ENCODE assay signal across 8 cellular contexts in the genomic region with DNA sequence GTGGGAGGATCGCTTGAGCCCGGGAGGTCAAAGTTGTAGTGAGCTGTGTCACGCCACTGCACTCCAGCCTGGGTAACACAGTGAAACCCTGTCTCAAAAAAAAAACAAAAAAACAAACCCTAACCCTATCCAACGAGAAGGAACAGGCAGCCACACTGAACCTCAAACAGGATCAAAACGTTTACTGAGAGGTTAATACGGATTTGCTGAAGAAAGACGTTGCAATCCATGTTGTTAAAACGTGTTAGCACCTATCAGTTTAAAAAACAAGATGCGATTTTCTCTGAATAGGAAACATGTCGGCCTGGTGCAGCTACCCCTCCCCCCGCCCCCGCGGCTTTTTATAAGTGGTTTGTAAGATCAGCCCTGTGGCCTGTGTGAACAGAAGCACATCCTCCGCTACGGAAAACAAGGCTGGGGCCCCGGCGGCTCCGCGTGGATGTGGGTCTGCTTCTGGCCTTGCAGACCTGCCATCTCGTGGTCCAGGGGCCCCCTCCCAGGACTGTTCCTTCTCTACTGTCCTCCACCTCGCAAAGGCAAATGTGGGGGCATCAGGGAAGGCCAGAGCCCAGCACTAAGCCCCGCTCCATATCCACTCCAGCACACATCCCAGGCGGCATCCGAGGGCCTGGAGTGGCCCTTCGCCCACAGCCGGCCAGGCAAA. TPM values are rescaled to one million over a fixed set of nuclear protein-coding genes. Genes with fewer than 3 reads are reported as not detected.
DNase-seq lines count a peak whose midpoint lies in the region; ATAC-seq and TF ChIP-seq lines count a peak whose summit lies in the region.

No MANE protein-coding gene starts in this region.

- H3K4me3 Mint-ChIP-seq in glutamatergic neuron (ENCODE audit: unreplicated experiment) = no peak overlapping the region

- intact Hi-C loops in A673 (cut with micrococcal nuclease; ENCODE audit: unreplicated experiment) = no loop called here

- peaks cover 4% of the 10 kb centered on the region for H3K36me3 ChIP-seq in thymus (ENCODE audit: control insufficient read depth, insufficient read depth)
- H3K36me3 ChIP-seq in A673 (ENCODE audit: insufficient read depth, low read length, poor library complexity, severe bottlenecking) = no peaks in the 10 kb centered on the region

- no peaks in the 10 kb centered on the region for H3K36me3 Mint-ChIP-seq in glutamatergic neuron (ENCODE audit: unreplicated experiment)

- H3K9me3 Mint-ChIP-seq in glutamatergic neuron (ENCODE audit: unreplicated experiment) = peaks cover 20% of the 10 kb centered on the region

- H3K27me3 Mint-ChIP-seq in glutamatergic neuron (ENCODE audit: unreplicated experiment) = peaks cover 11% of the 10 kb centered on the region

- peak overlapping the region; percentile 12 for H3K27ac Mint-ChIP-seq in glutamatergic neuron (ENCODE audit: unreplicated experiment)

- POLR2A ChIA-PET in A673 (lab: Charles Lee; ENCODE audit: low non-redundant PET) = interaction anchor here (0.7 kb wide), 1 partner anchor 11 kb away, joined by 11 read pairs; no protein-coding TSS in a partner anchor

- H3K4me3 ChIP-seq in thymus (ENCODE audit: low read length) (no peak overlapping the region), A673 (ENCODE audit: low read depth, low read length, poor library complexity, severe bottlenecking) (no peak overlapping the region)

- WGBS in thymus = 63% methylated on average over 26 of the region's 26 CpGs

- H3K4me1 ChIP-seq in thymus (ENCODE audit: control insufficient read depth, insufficient read depth, low read length) (peaks cover 5% of the 10 kb centered on the region), A673 (ENCODE audit: insufficient read depth, low read length, poor library complexity, severe bottlenecking) (no peaks in the 10 kb centered on the region)

- ATAC-seq in HG03342 (IDR thresholded peaks at IDR 0.05; ENCODE audit: unreplicated experiment) = no peak

- BruUV-seq in A673 (replicated peaks; lab: Mats Ljungman, UMichigan) = no TSS peak

- DNase-seq in activated CD4-positive, CD25-positive, alpha-beta regulatory T cell (lab: John Stamatoyannopoulos, UW) = peak in 3 of 4 experiments; percentile 50 to 64 (median 58)
- DNase-seq in activated CD4-positive, CD25-positive, alpha-beta regulatory T cell treated with anti-CD3 and anti-CD28 coated beads, Interleukin-2, amount 50 U/mL, for 72 hours = no peak
- DNase-seq in activated CD8-positive, alpha-beta memory T cell treated with anti-CD3 and anti-CD28 coated beads for 24 hours = peak; percentile 84
- DNase-seq in glutamatergic neuron (no peak), NCI-H69 (lab: John Stamatoyannopoulos, UW) (no peak), A673 (ENCODE audit: low spot score) (no peak)

- no peak for TF ChIP-seq CTCF in glutamatergic neuron (IDR thresholded peaks at IDR 0.05; ENCODE audit: partially characterized antibody, unreplicated experiment)
- no peak for TF ChIP-seq CTCF in A673 (conservative IDR thresholded peaks at IDR 0.05; ENCODE audit: low read depth, low read length)

- H3K27me3 ChIP-seq in thymus (ENCODE audit: control insufficient read depth, insufficient read depth) (no peaks in the 10 kb centered on the region), A673 (replicated peaks; ENCODE audit: insufficient read depth, low read depth, low read length, poor library complexity) (no peaks in the 10 kb centered on the region)

- CTCF ChIA-PET in A673 (lab: Charles Lee) = no interaction called here

- peaks cover 15% of the 10 kb centered on the region for H3K4me1 Mint-ChIP-seq in glutamatergic neuron (ENCODE audit: low read depth, unreplicated experiment)

- H3K27ac ChIP-seq in thymus (ENCODE audit: low read depth) (peak overlapping the region; percentile 59), A673 (ENCODE audit: low read depth, low read length, poor library complexity, severe bottlenecking) (no peak overlapping the region)

- H3K9me3 ChIP-seq in thymus (ENCODE audit: control insufficient read depth) (no peaks in the 10 kb centered on the region), A673 (ENCODE audit: low read depth, low read length, poor library complexity, severe bottlenecking) (no peaks in the 10 kb centered on the region)

RNA-seq across cellular contexts. Expression of a gene that starts 11.4 kb away (rescaled TPM):
- 47.9 TPM for total RNA-seq in glutamatergic neuron (ENCODE audit: unreplicated experiment)
- polyA plus RNA-seq in thymus = 66.1 TPM
- 45.8 and 71.0 TPM in 2 replicates for total RNA-seq in A673 (2021)

RNA-seq across cellular contexts. Expression of a gene that starts 14.5 kb away (rescaled TPM):
- total RNA-seq in glutamatergic neuron (ENCODE audit: unreplicated experiment) (16.6 TPM), A673 (2021) (15.1 and 16.3 TPM in 2 replicates)
- polyA plus RNA-seq in thymus = 181 TPM

RNA-seq across cellular contexts. Expression of a gene that starts 43.1 kb away (rescaled TPM):
- total RNA-seq in glutamatergic neuron (ENCODE audit: unreplicated experiment) (41.5 TPM), A673 (2021) (28.2 and 28.3 TPM in 2 replicates)
- polyA plus RNA-seq in thymus = 66.6 TPM

RNA-seq across cellular contexts. Expression of a gene that starts 43.2 kb away (rescaled TPM):
- total RNA-seq in glutamatergic neuron (ENCODE audit: unreplicated experiment) (51.9 TPM), A673 (2021) (38.9 and 41.1 TPM in 2 replicates)
- 94.0 TPM for polyA plus RNA-seq in thymus

RNA-seq across cellular contexts. Expression of a gene that starts 54.5 kb away (rescaled TPM):
- total RNA-seq in glutamatergic neuron (ENCODE audit: unreplicated experiment) (not detected), A673 (2021) (not detected in 2 replicates)
- 34.7 TPM for polyA plus RNA-seq in thymus

Comparison
In these comparisons a context has a peak if more than half of its experiments do, and no peak if none do; other contexts are left out.
1. DNase-seq: peak in activated CD4-positive, CD25-positive, alpha-beta regulatory T cell (3 of 4) and activated CD8-positive, alpha-beta memory T cell treated with anti-CD3 and anti-CD28 coated beads for 24 hours (single experiment); none in activated CD4-positive, CD25-positive, alpha-beta regulatory T cell treated with anti-CD3 and anti-CD28 coated beads, Interleukin-2, amount 50 U/mL, for 72 hours (single experiment), glutamatergic neuron (single experiment), NCI-H69 (single experiment) and A673 (single experiment).